ENCODE assay signal across 13 cellular contexts in genomic region chr20:16158976-16159286, GRCh38.
DNase-seq lines count a peak whose midpoint lies in the region; ATAC-seq, FAIRE-seq and TF ChIP-seq lines count a peak whose summit lies in the region.
"Had no signal": no experiment of that assay in that cellular context is flagged by ENCODE, and none has a peak within 500 bp of the region (broad histone marks: within the 10 kb centered on the region; RNA-seq: fewer than 3 reads in every experiment).

No MANE protein-coding gene starts in this region.

- H3F3A ChIP-seq in neural progenitor cell (ENCODE audit: low read depth): no peaks in the 10 kb centered on the region

- no peak overlapping the region for H3K9ac ChIP-seq in neural progenitor cell

- TF ChIP-seq CTCF in neural progenitor cell (IDR thresholded peaks at IDR 0.05) (no peak), CD14-positive monocyte (IDR thresholded peaks at IDR 0.05) (no peak)

- no peak overlapping the region for H3K27ac ChIP-seq in neural progenitor cell
- H3K27ac ChIP-seq: SK-N-MC had no signal

- no peaks in the 10 kb centered on the region for H3K79me2 ChIP-seq in neural progenitor cell (ENCODE audit: low read depth)

- H3K27me3 ChIP-seq in neural progenitor cell: no peaks in the 10 kb centered on the region

- H3K36me3 ChIP-seq in neural progenitor cell: no peaks in the 10 kb centered on the region

- H3K9me3 Mint-ChIP-seq in neural progenitor cell (peaks cover 14% of the 10 kb centered on the region), CD14-positive monocyte (peaks cover 0 to 4% (median 2%) of the 10 kb centered on the region in 7 donors)

- no peak for TF ChIP-seq POLR2A in H54 (IDR thresholded peaks at IDR 0.05; ENCODE audit: low read depth, low read length)

- H3K36me3 Mint-ChIP-seq in neural progenitor cell: no peaks in the 10 kb centered on the region
- H3K36me3 Mint-ChIP-seq in CD14-positive monocyte: no peaks in the 10 kb centered on the region

- H2AFZ ChIP-seq in neural progenitor cell (replicated peaks): no peak overlapping the region

- ATAC-seq in GM19035 (IDR thresholded peaks at IDR 0.05; ENCODE audit: unreplicated experiment): peak; percentile 49
- peak; percentile 29 for ATAC-seq in HG02571 (IDR thresholded peaks at IDR 0.05; ENCODE audit: unreplicated experiment)
- ATAC-seq in HG03432 (IDR thresholded peaks at IDR 0.05; ENCODE audit: unreplicated experiment): peak; percentile 55
- ATAC-seq: activated CD8-positive, alpha-beta T cell treated with anti-CD3 and anti-CD28 coated beads, Interleukin-2, amount 10 ng/mL, durations not matched to agents 7 days and 5 days had no signal

- no peaks in the 10 kb centered on the region for H3K27me3 Mint-ChIP-seq in neural progenitor cell (ENCODE audit: insufficient read depth, low read depth)
- peaks cover 0 to 1% (median 1%) of the 10 kb centered on the region in 3 donors for H3K27me3 Mint-ChIP-seq in CD14-positive monocyte (ENCODE audit: low read depth in 3 of 3)

- intact Hi-C loops in CD14-positive monocyte (cut with micrococcal nuclease): no loop called here

- FAIRE-seq in H54 (lab: Jason Lieb, UNC): no peak
- FAIRE-seq: endometrium had no signal

- no peak overlapping the region for H3K4me2 ChIP-seq in neural progenitor cell

- DNase-seq in neural progenitor cell (ENCODE audit: low spot score): no peak
- no peak for DNase-seq in H54 (ENCODE audit: insufficient read length, low spot score)
- no peak for DNase-seq in globus pallidus (ENCODE audit: low spot score)
- DNase-seq in CD14-positive monocyte (ENCODE audit: low spot score): no peak
- no peak for DNase-seq in DMS153 (lab: John Stamatoyannopoulos, UW)
- DNase-seq: activated CD8-positive, alpha-beta T cell treated with anti-CD3 and anti-CD28 coated beads, Interleukin-2, amount 10 ng/mL, durations not matched to agents 7 days and 5 days; NCI-H446 treated with DMSO at 0.1 percent for 48 hours had no signal

- H3K27ac Mint-ChIP-seq in neural progenitor cell: peak overlapping the region; percentile 23
- no peak overlapping the region for H3K27ac Mint-ChIP-seq in CD14-positive monocyte
- H3K27ac Mint-ChIP-seq: activated CD8-positive, alpha-beta T cell treated with anti-CD3 and anti-CD28 coated beads, Interleukin-2, amount 10 ng/mL, durations not matched to agents 7 days and 5 days had no signal

- no peak overlapping the region for H3K4me3 ChIP-seq in neural progenitor cell

- H3K4me1 Mint-ChIP-seq in neural progenitor cell (peaks cover 4% of the 10 kb centered on the region), CD14-positive monocyte (no peaks in the 10 kb centered on the region)

- no peaks in the 10 kb centered on the region for H3K9me3 ChIP-seq in neural progenitor cell (ENCODE audit: low read depth)

- no peak overlapping the region for H3K4me3 Mint-ChIP-seq in neural progenitor cell
- no peak overlapping the region for H3K4me3 Mint-ChIP-seq in CD14-positive monocyte
- H3K4me3 Mint-ChIP-seq: activated CD8-positive, alpha-beta T cell treated with anti-CD3 and anti-CD28 coated beads, Interleukin-2, amount 10 ng/mL, durations not matched to agents 7 days and 5 days; neural crest cell had no signal

- peaks cover 3% of the 10 kb centered on the region for H3K4me1 ChIP-seq in neural progenitor cell

- H4K20me1 ChIP-seq in neural progenitor cell (ENCODE audit: low read depth): no peaks in the 10 kb centered on the region
